8 cellular contexts compared by ENCODE assay signal in genomic region chr5:141475625-141476131, GRCh38. TPM values are rescaled to one million over a fixed set of nuclear protein-coding genes. Genes with fewer than 3 reads are reported as not detected.
A peak's percentile ranks its signal among the peaks of the same experiment; 100 is the strongest.
DNase-seq lines count a peak whose midpoint lies in the region; ATAC-seq and TF ChIP-seq lines count a peak whose summit lies in the region.

PCDHGC3 (plus strand) TSS chr5:141475966; CDS start chr5:141476117, 151 bp downstream.

- peaks cover 16 to 31% (median 25%) of the 10 kb centered on the region in 4 donors for H3K4me1 Mint-ChIP-seq in CD4-positive, alpha-beta memory T cell

- H3K9me3 Mint-ChIP-seq in CD4-positive, alpha-beta memory T cell, result no peaks in the 10 kb centered on the region

- intact Hi-C loops in CD4-positive, alpha-beta memory T cell (cut with micrococcal nuclease), result no loop called here

- peak; percentile 98 for ATAC-seq in GM19328 (IDR thresholded peaks at IDR 0.05; ENCODE audit: unreplicated experiment)
- peak; percentile 98 for ATAC-seq in HG03432 (IDR thresholded peaks at IDR 0.05; ENCODE audit: unreplicated experiment)

- peak within 1 kb of the TSS in 1 of 2 donors; percentile 52 for H3K4me3 ChIP-seq in CD4-positive, alpha-beta memory T cell (ENCODE audit: low read length in 2 of 2)
- H3K4me3 ChIP-seq in fibroblast of mammary gland (ENCODE audit: control insufficient read depth, low read depth, low read length), result peak within 1 kb of the TSS; percentile 93
- peak within 1 kb of the TSS; percentile 81 to 82 for H3K4me3 ChIP-seq in muscle layer of colon (ENCODE audit: low read depth in 1 of 2, low read length in 2 of 2)

- TF ChIP-seq CTCF in fibroblast of mammary gland (conservative IDR thresholded peaks at IDR 0.05; ENCODE audit: control insufficient read depth, insufficient read depth, low read depth, low read length) (no peak), subcutaneous adipose tissue (IDR thresholded peaks at IDR 0.05; ENCODE audit: low read depth) (no peak)

- peaks cover 25% of the 10 kb centered on the region for H3K4me1 ChIP-seq in CD4-positive, alpha-beta memory T cell (ENCODE audit: insufficient read depth, low read length)
- H3K4me1 ChIP-seq in muscle layer of colon (ENCODE audit: insufficient read depth, low read length), result peaks cover 43% of the 10 kb centered on the region

- POLR2A ChIA-PET in CD4-positive, alpha-beta memory T cell (lab: Charles Lee; ENCODE audit: partially characterized antibody), result no interaction called here

- no peak within 1 kb of the TSS for H3K27ac ChIP-seq in CD4-positive, alpha-beta memory T cell (ENCODE audit: low read depth, low read length)
- peak within 1 kb of the TSS; percentile 93 for H3K27ac ChIP-seq in muscle layer of colon (ENCODE audit: low read depth, low read length)

- H3K9ac ChIP-seq in muscle layer of colon (ENCODE audit: low read length), result peak within 1 kb of the TSS; percentile 72

- no peak within 1 kb of the TSS for H3K27ac Mint-ChIP-seq in CD4-positive, alpha-beta memory T cell

- no peaks in the 10 kb centered on the region for H3K36me3 ChIP-seq in CD4-positive, alpha-beta memory T cell (ENCODE audit: insufficient read depth, low read length)
- H3K36me3 ChIP-seq in muscle layer of colon (ENCODE audit: insufficient read depth, low read length), result no peaks in the 10 kb centered on the region

- peak within 1 kb of the TSS; percentile 84 to 93 (median 86) for H3K4me3 Mint-ChIP-seq in CD4-positive, alpha-beta memory T cell

- CTCF ChIA-PET in CD4-positive, alpha-beta memory T cell (lab: Charles Lee; ENCODE audit: partially characterized antibody), result interaction anchor here (0.9 to 1.6 kb wide), 6 partner anchors 10 to 88 kb away, joined by 3 to 4 read pairs (median 3); partner anchors contain the start of gene PCDHGA10

- H3K9me3 ChIP-seq in CD4-positive, alpha-beta memory T cell (ENCODE audit: control insufficient read depth in 1 of 2, low read length in 2 of 2), result no peaks in the 10 kb centered on the region
- no peaks in the 10 kb centered on the region for H3K9me3 ChIP-seq in muscle layer of colon (ENCODE audit: low read length)

- peaks cover 29 to 36% of the 10 kb centered on the region in 2 donors for H3K27me3 Mint-ChIP-seq in CD4-positive, alpha-beta memory T cell

- H3K27me3 ChIP-seq in CD4-positive, alpha-beta memory T cell (ENCODE audit: insufficient read depth, low read length), result peaks cover 25% of the 10 kb centered on the region
- no peaks in the 10 kb centered on the region for H3K27me3 ChIP-seq in muscle layer of colon (ENCODE audit: control insufficient read depth in 1 of 2, insufficient read depth in 2 of 2, low read length in 2 of 2)

- DNase-seq in CD4-positive, alpha-beta memory T cell, result peak in 1 of 5 donors; percentile 14
- DNase-seq in NCI-H524 treated with DMSO at 0.1 percent for 48 hours (lab: John Stamatoyannopoulos, UW) (peak; percentile 50), fibroblast of mammary gland (ENCODE audit: low read depth) (peak; percentile 95)
- DNase-seq in activated T-cell treated with anti-CD3 and anti-CD28 coated beads, Interleukin-2, amount 50 U/mL, for 1 hour, result peak; percentile 35

- no peaks in the 10 kb centered on the region for H3K36me3 Mint-ChIP-seq in CD4-positive, alpha-beta memory T cell

RNA-seq across cellular contexts. Expression of gene PCDHGC3, which starts in this region (rescaled TPM):
- under 1 TPM in 1 of 2 experiments, not detected in 1; 0.17 TPM for total RNA-seq in CD4-positive, alpha-beta memory T cell
- polyA plus RNA-seq in CD4-positive, alpha-beta memory T cell, result under 1 TPM in 1 of 2 donors, not detected in 1; 0.14 TPM
- total RNA-seq in subcutaneous adipose tissue, result 10 to 100 TPM; 16.5 to 35.4 (median 30.4) TPM

Comparison
In these comparisons a context has a peak if more than half of its experiments do, and no peak if none do; other contexts are left out.
1. RNA of gene PCDHGC3 (total RNA-seq): 16.5 to 35.4 TPM in subcutaneous adipose tissue; 0.17 TPM in CD4-positive, alpha-beta memory T cell; every median in the first group is over 10 times any median in the second.